In genomic region chr11:18594088-18594487, GRCh38 we compare ENCODE assay signal across 2 cellular contexts. TPM values are rescaled to one million over a fixed set of nuclear protein-coding genes. Genes with fewer than 3 reads are reported as not detected.
"Had no signal": no experiment of that assay in that cellular context is flagged by ENCODE, and none has a peak within 500 bp of the region (broad histone marks: within the 10 kb centered on the region; RNA-seq: fewer than 3 reads in every experiment).

No MANE protein-coding gene starts in this region.

RNA-seq across cellular contexts. Expression of gene MISFA, which starts 5.5 kb away (rescaled TPM):
- total RNA-seq: GM23338, IMR-90 had no signal
